Comparison of ENCODE assay signal across 12 cellular contexts in genomic region chr2:173124441-173124840, GRCh38. TPM values are rescaled to one million over a fixed set of nuclear protein-coding genes. Genes with fewer than 3 reads are reported as not detected.
DNase-seq lines count a peak whose midpoint lies in the region; ATAC-seq, FAIRE-seq and TF ChIP-seq lines count a peak whose summit lies in the region.
"Had no signal": no experiment of that assay in that cellular context is flagged by ENCODE, and none has a peak within 500 bp of the region (broad histone marks: within the 10 kb centered on the region; RNA-seq: fewer than 3 reads in every experiment).

No MANE protein-coding gene starts in this region.

- H3K9me1 ChIP-seq in keratinocyte (ENCODE audit: control insufficient read depth, extremely low read depth, insufficient read depth, low read length), result no peaks in the 10 kb centered on the region

- H3K36me3 ChIP-seq in keratinocyte (ENCODE audit: control insufficient read depth in 2 of 2, extremely low read depth in 1 of 2, insufficient read depth in 2 of 2, low read length in 2 of 2), result peaks cover 0 to 6% of the 10 kb centered on the region in 2 experiments

- dilution Hi-C loops in keratinocyte (cut with MboI; ENCODE audit: extremely low pct_ligation_motif_present, low sequenced_read_pairs), result no loop called here

- H3K9ac ChIP-seq in keratinocyte (ENCODE audit: control insufficient read depth, extremely low read depth, insufficient read depth, low read length), result no peak overlapping the region

- no peak overlapping the region for H3K27ac ChIP-seq in keratinocyte (ENCODE audit: control insufficient read depth, insufficient read depth, low read length)

- intact Hi-C loops in natural killer cell (cut with micrococcal nuclease), result no loop called here

- H3K4me1 ChIP-seq in keratinocyte (ENCODE audit: control insufficient read depth, extremely low read depth, insufficient read depth, low read length), result peaks cover 28% of the 10 kb centered on the region

- peaks cover 0 to 5% of the 10 kb centered on the region in 2 donors for H3K4me1 Mint-ChIP-seq in natural killer cell

- DNase-seq in AG20443 (ENCODE audit: low spot score) (peak; percentile 25), HT1080 (ENCODE audit: low read depth) (peak; percentile 17), choroid plexus epithelial cell (ENCODE audit: low read depth) (peak; percentile 56), keratinocyte (ENCODE audit: low read depth, low spot score) (peak; percentile 86), NCI-H2029 treated with DMSO at 0.1 percent for 48 hours (lab: John Stamatoyannopoulos, UW) (no peak), SKM-1 (lab: John Stamatoyannopoulos, UW; ENCODE audit: unreplicated experiment) (no peak), NCI-H345 (lab: John Stamatoyannopoulos, UW) (no peak), natural killer cell (no peak)
- DNase-seq: activated CD4-positive, alpha-beta memory T cell treated with anti-CD3 and anti-CD28 coated beads for 36 hours; activated gamma-delta T cell treated with Interleukin-2 at 50 U/mL for 16 hours; NCI-H1417 treated with DMSO at 0.1 percent for 48 hours; occipital lobe had no signal

- H3K4me3 ChIP-seq in choroid plexus epithelial cell (ENCODE audit: low read depth, low read length), result no peak overlapping the region
- peak overlapping the region in 1 of 3 experiments; percentile 2 for H3K4me3 ChIP-seq in keratinocyte (ENCODE audit: control insufficient read depth in 2 of 3, extremely low read depth in 1 of 3, insufficient read depth in 2 of 3, low read depth in 1 of 3, low read length in 3 of 3)

- H3K9me3 Mint-ChIP-seq in natural killer cell, result no peaks in the 10 kb centered on the region
- H3K9me3 Mint-ChIP-seq: activated CD4-positive, alpha-beta memory T cell treated with anti-CD3 and anti-CD28 coated beads for 36 hours had no signal

- FAIRE-seq in keratinocyte (lab: Jason Lieb, UNC), result peak; percentile 88

- no peak overlapping the region for H2AFZ ChIP-seq in keratinocyte (ENCODE audit: control insufficient read depth, low read length)

- no peak overlapping the region for H3K4me3 Mint-ChIP-seq in natural killer cell
- H3K4me3 Mint-ChIP-seq: activated CD4-positive, alpha-beta memory T cell treated with anti-CD3 and anti-CD28 coated beads for 36 hours had no signal

- H3K27me3 Mint-ChIP-seq in natural killer cell (ENCODE audit: low read depth in 2 of 2), result no peaks in the 10 kb centered on the region

- no peaks in the 10 kb centered on the region for H3K27me3 ChIP-seq in keratinocyte (ENCODE audit: control insufficient read depth, extremely low read depth, insufficient read depth, low read length)

- peak overlapping the region; percentile 37 for H3K4me2 ChIP-seq in keratinocyte (ENCODE audit: control insufficient read depth, extremely low read depth, insufficient read depth, low read depth, low read length)

- peaks cover 17% of the 10 kb centered on the region for H3K79me2 ChIP-seq in keratinocyte (ENCODE audit: control insufficient read depth, insufficient read depth, low read length)

- TF ChIP-seq CTCF in choroid plexus epithelial cell (conservative IDR thresholded peaks at IDR 0.05; ENCODE audit: low read depth, low read length), result peak; percentile 3
- TF ChIP-seq CTCF in keratinocyte (optimal IDR thresholded peaks at IDR 0.05 in 1 of 3, IDR thresholded peaks at IDR 0.05 in 1 of 3, conservative IDR thresholded peaks at IDR 0.05 in 1 of 3; ENCODE audit: extremely low read depth in 1 of 3, insufficient read depth in 2 of 3, low read length in 3 of 3), result peak in 2 of 3 experiments; percentile 7 to 31
- TF ChIP-seq CTCF in natural killer cell (IDR thresholded peaks at IDR 0.05), result no peak

- no peak overlapping the region for H3K27ac Mint-ChIP-seq in natural killer cell
- H3K27ac Mint-ChIP-seq: activated CD4-positive, alpha-beta memory T cell treated with anti-CD3 and anti-CD28 coated beads for 36 hours had no signal

- no peak for ATAC-seq in natural killer cell

- H3K9me3 ChIP-seq in keratinocyte (ENCODE audit: control insufficient read depth, low read depth, low read length), result no peaks in the 10 kb centered on the region

- H3K36me3 Mint-ChIP-seq in natural killer cell, result no peaks in the 10 kb centered on the region
- H3K36me3 Mint-ChIP-seq: activated CD4-positive, alpha-beta memory T cell treated with anti-CD3 and anti-CD28 coated beads for 36 hours had no signal

- no peaks in the 10 kb centered on the region for H4K20me1 ChIP-seq in keratinocyte (ENCODE audit: control insufficient read depth, extremely low read depth, insufficient read depth, low read length)

RNA-seq across cellular contexts. Expression of gene MAP3K20, which starts 48.8 kb away (rescaled TPM):
- total RNA-seq in HT1080 (2014; rRNA removed; shearing (Covaris generic)), result 22.6 and 25.2 TPM in 2 replicates
- polyA plus RNA-seq in HT1080 (2015; cell fraction: cytosol; rRNA removed), result 26.9 and 33.6 TPM in 2 replicates
- polyA plus RNA-seq in HT1080 (2015; cell fraction: nucleus; rRNA removed), result 22.6 and 22.7 TPM in 2 replicates
- 23.9 to 31.7 TPM (median 28.1 TPM) in 3 replicates for polyA plus RNA-seq in keratinocyte
- polyA plus RNA-seq in keratinocyte (2011; ENCODE audit: low read depth), result 16.6 TPM
- 18.3 and 35.3 TPM in 2 replicates for polyA plus RNA-seq in keratinocyte (2011; cell fraction: cytosol; rRNA removed)
- polyA plus RNA-seq in keratinocyte (2011; cell fraction: nucleus; rRNA removed), result 21.7 and 21.9 TPM in 2 replicates
- polyA plus RNA-seq in keratinocyte (2012; ENCODE audit: low replicate concordance), result 17.5 and 24.7 TPM in 2 replicates
- polyA minus RNA-seq in keratinocyte, result 8.5 to 72.1 TPM (median 43.9 TPM) in 3 replicates
- 59.5 TPM for polyA minus RNA-seq in keratinocyte (2011; cell fraction: cytosol; rRNA and poly(A)+ RNA removed)
- 16.7 and 40.3 TPM in 2 replicates for polyA minus RNA-seq in keratinocyte (2011; cell fraction: nucleus; rRNA and poly(A)+ RNA removed)
- 1 to 10 TPM; 1.6 to 3.0 (median 2.5) TPM for total RNA-seq in natural killer cell

Comparison
In these comparisons a context has a peak if more than half of its experiments do, and no peak if none do; other contexts are left out.
1. DNase-seq: peak in AG20443 (single experiment), HT1080 (single experiment), choroid plexus epithelial cell (single experiment) and keratinocyte (single experiment); none in NCI-H2029 treated with DMSO at 0.1 percent for 48 hours (single experiment), SKM-1 (single experiment), NCI-H345 (single experiment) and natural killer cell (single experiment).